Comparison of ENCODE assay signal across 12 cellular contexts in genomic region chr12:54281694-54282093, GRCh38. TPM values are rescaled to one million over a fixed set of nuclear protein-coding genes. Genes with fewer than 3 reads are reported as not detected.
A peak's percentile ranks its signal among the peaks of the same experiment; 100 is the strongest.
DNase-seq lines count a peak whose midpoint lies in the region; TF ChIP-seq lines count a peak whose summit lies in the region.
"Not testable (repeated sequence)": the region's sequence is repeated elsewhere in the genome, so short reads cannot be mapped to it uniquely, and the experiment has no call there.
"Had no signal": no experiment of that assay in that cellular context is flagged by ENCODE, and none has a peak within 500 bp of the region (broad histone marks: within the 10 kb centered on the region; RNA-seq: fewer than 3 reads in every experiment).

No MANE protein-coding gene starts in this region.

- H3K27ac ChIP-seq in AG04450 (ENCODE audit: low read depth, low read length): not testable (repeated sequence)
- peak overlapping the region in 4 of 5 donors; percentile 90 to 99 (median 92) for H3K27ac ChIP-seq in adrenal gland
- H3K27ac ChIP-seq in epithelial cell of prostate: peak overlapping the region; percentile 87
- peak overlapping the region; percentile 97 for H3K27ac ChIP-seq in iPS-18a (ENCODE audit: low read length)
- H3K27ac ChIP-seq in neural cell (ENCODE audit: low read length): peak overlapping the region; percentile 97
- H3K27ac ChIP-seq in stomach smooth muscle (ENCODE audit: low read length): peak overlapping the region; percentile 91

- DNase-seq in AG04450 (ENCODE audit: low read depth, low spot score); adrenal gland; epithelial cell of prostate (ENCODE audit: low read depth, low spot score): not testable (repeated sequence)
- peak; percentile 37 for DNase-seq in NCI-H2107 (lab: John Stamatoyannopoulos, UW)

- H4K20me1 ChIP-seq in neural cell (ENCODE audit: insufficient read depth): peaks cover 27% of the 10 kb centered on the region

- CTCF ChIA-PET in AG04450 (lab: Charles Lee): interaction anchor here (0.7 to 3.2 kb wide), 7 partner anchors 30 to 98 kb away, joined by 4 to 22 read pairs (median 5); partner anchors contain the start of gene COPZ1

- TF ChIP-seq EP300 in neural cell (conservative IDR thresholded peaks at IDR 0.05; ENCODE audit: poor library complexity, severe bottlenecking): not testable (repeated sequence)

- not testable (repeated sequence) for TF ChIP-seq RAD21 in neural cell (conservative IDR thresholded peaks at IDR 0.05)

- peak; percentile 49 for TF ChIP-seq POLR2A in GM19193 (IDR thresholded peaks at IDR 0.05; ENCODE audit: extremely low read depth, insufficient read depth, insufficient read length)
- not testable (repeated sequence) for TF ChIP-seq POLR2A in adrenal gland (IDR thresholded peaks at IDR 0.05)

- H3K27me3 ChIP-seq in AG04450 (ENCODE audit: control insufficient read depth, insufficient read depth, low read length); adrenal gland; iPS-18a (ENCODE audit: control insufficient read depth, insufficient read depth, low read length); neural cell (ENCODE audit: insufficient read depth, low read depth, low read length); stomach smooth muscle (ENCODE audit: control insufficient read depth in 1 of 2, insufficient read depth in 2 of 2, low read length in 2 of 2): not testable (repeated sequence)

- not testable (repeated sequence) for H3F3A ChIP-seq in neural cell (ENCODE audit: insufficient read depth, low read length, poor library complexity, severe bottlenecking)

- TF ChIP-seq CTCF in AG04450 (IDR thresholded peaks at IDR 0.05; ENCODE audit: low read depth, low read length); adrenal gland (IDR thresholded peaks at IDR 0.05); neural cell (IDR thresholded peaks at IDR 0.05; ENCODE audit: poor library complexity, severe bottlenecking): not testable (repeated sequence)

- H2AFZ ChIP-seq in neural cell (ENCODE audit: low read depth, low read length): not testable (repeated sequence)

- 5 to 17% (median 14%) methylated on average over 4 of the region's 4 CpGs for WGBS in adrenal gland, 4 donors

- H3K9me3 ChIP-seq in AG04450 (ENCODE audit: control insufficient read depth, insufficient read depth, low read length); adrenal gland (replicated peaks in 1 of 3); iPS-18a (ENCODE audit: control insufficient read depth, low read depth, low read length); neural cell (ENCODE audit: low read length); stomach smooth muscle (ENCODE audit: control insufficient read depth in 2 of 2, low read length in 2 of 2): not testable (repeated sequence)

- H3K4me3 ChIP-seq in AG04450 (ENCODE audit: low read depth, low read length): peak overlapping the region; percentile 93
- peak overlapping the region in 3 of 4 donors; percentile 69 to 93 (median 72) for H3K4me3 ChIP-seq in adrenal gland
- peak overlapping the region; percentile 89 for H3K4me3 ChIP-seq in iPS-18a (ENCODE audit: low read length)
- peak overlapping the region; percentile 74 for H3K4me3 ChIP-seq in neural cell (ENCODE audit: low read length)
- peak overlapping the region; percentile 86 to 100 for H3K4me3 ChIP-seq in stomach smooth muscle (ENCODE audit: low read length in 2 of 2)

- peaks cover 61% of the 10 kb centered on the region for H3K79me2 ChIP-seq in neural cell (replicated peaks; ENCODE audit: insufficient read depth, low read length)

- H3K9me2 ChIP-seq in neural cell (ENCODE audit: insufficient read depth, low read length): not testable (repeated sequence)

- POLR2A ChIA-PET in AG04450 (lab: Yijun Ruan, JAX): interaction anchor here (1.1 to 1.4 kb wide), 3 partner anchors 15 to 29 kb away, joined by 3 to 5 read pairs (median 4); partner anchors contain the start of gene NFE2

- H3K4me2 ChIP-seq in neural cell (ENCODE audit: low read length): peak overlapping the region; percentile 86

- H3K9ac ChIP-seq in iPS-18a (ENCODE audit: low read length) (peak overlapping the region; percentile 99), neural cell (ENCODE audit: low read length) (peak overlapping the region; percentile 90), stomach smooth muscle (ENCODE audit: low read length in 2 of 2) (peak overlapping the region; percentile 96 to 98)

- H3K4me1 ChIP-seq in adrenal gland (replicated peaks in 1 of 2): peaks cover 59 to 69% of the 10 kb centered on the region in 2 donors
- peaks cover 17% of the 10 kb centered on the region for H3K4me1 ChIP-seq in iPS-18a (ENCODE audit: control insufficient read depth, low read depth, low read length)
- H3K4me1 ChIP-seq in stomach smooth muscle (ENCODE audit: control insufficient read depth, insufficient read depth, low read length): peaks cover 40% of the 10 kb centered on the region

- peaks cover 0 to 47% of the 10 kb centered on the region in 2 donors for H3K36me3 ChIP-seq in adrenal gland (replicated peaks in 1 of 2)
- H3K36me3 ChIP-seq in iPS-18a (ENCODE audit: control insufficient read depth, low read depth, low read length): peaks cover 59% of the 10 kb centered on the region
- peaks cover 18% of the 10 kb centered on the region for H3K36me3 ChIP-seq in neural cell (ENCODE audit: insufficient read depth, low read length)
- H3K36me3 ChIP-seq in stomach smooth muscle (ENCODE audit: control insufficient read depth in 2 of 2, insufficient read depth in 2 of 2, low read length in 2 of 2): peaks cover 33 to 42% of the 10 kb centered on the region in 2 donors

- intact Hi-C loops in adrenal gland (cut with DNase I): not testable (repeated sequence)

TF ChIP-seq in neural cell, 6 proteins besides CTCF, POLR2A, EP300 and RAD21:
- TF ChIP-seq TAF1 (IDR thresholded peaks at IDR 0.05; ENCODE audit: low read depth): peak; percentile 41
TF ChIP-seq in neural cell: peak in this region for 1; not testable (repeated sequence) for 5.

RNA-seq across cellular contexts. Expression of gene HNRNPA1, which starts 1.2 kb away (rescaled TPM):
- 741 and 845 TPM in 2 replicates for polyA plus RNA-seq in AG04450 (2011; rRNA removed)
- polyA minus RNA-seq in AG04450 (2011; rRNA and poly(A)+ RNA removed): 1,089 and 1,312 TPM in 2 replicates
- 1,000 to 10,000 TPM in 1 of 8 donors, 100 to 1,000 TPM in 7; 257 to 1,053 (median 488) TPM for total RNA-seq in adrenal gland
- 1,000 to 10,000 TPM in 1 of 3 donors, 100 to 1,000 TPM in 2; 901 to 1,171 (median 983) TPM for polyA plus RNA-seq in adrenal gland
- polyA plus RNA-seq in neural cell: 526 and 613 TPM in 2 replicates
- 448 and 468 TPM in 2 replicates for polyA minus RNA-seq in neural cell

RNA-seq across cellular contexts. Expression of gene CBX5, which starts 1.8 kb away (rescaled TPM):
- 49.0 and 62.3 TPM in 2 replicates for polyA plus RNA-seq in AG04450 (2011; rRNA removed)
- 57.1 and 101 TPM in 2 replicates for polyA minus RNA-seq in AG04450 (2011; rRNA and poly(A)+ RNA removed)
- 10 to 100 TPM; 39.4 to 88.4 (median 62.0) TPM for total RNA-seq in adrenal gland
- 10 to 100 TPM in 2 of 3 donors, 1 to 10 TPM in 1; 8.2 to 44.3 (median 10.9) TPM for polyA plus RNA-seq in adrenal gland
- 57.1 and 64.0 TPM in 2 replicates for polyA plus RNA-seq in neural cell
- 270 and 337 TPM in 2 replicates for polyA minus RNA-seq in neural cell

RNA-seq across cellular contexts. Expression of gene NFE2, which starts 19.1 kb away (rescaled TPM):
- polyA plus RNA-seq in AG04450 (2011; rRNA removed) (0.25 and 0.37 TPM in 2 replicates), adrenal gland (under 1 TPM; 0.13 to 0.80 (median 0.34) TPM), neural cell (not detected in 2 replicates)
- polyA minus RNA-seq in AG04450 (2011; rRNA and poly(A)+ RNA removed): 0.30 and 0.41 TPM in 2 replicates
- under 1 TPM in 2 of 8 donors, not detected in 6; 0.47 to 0.72 TPM for total RNA-seq in adrenal gland
- not detected in 2 replicates for polyA minus RNA-seq in neural cell
- total RNA-seq: activated CD4-positive, alpha-beta T cell treated with anti-CD3 and anti-CD28 coated beads, Interleukin-2, amount 10 ng/mL, durations not matched to agents 24 days and 14 days; Daoy; dermis microvascular lymphatic vessel endothelial cell; T-helper 2 cell treated with Interferon-gamma antibody and Interleukin-4, amounts not matched to agents 100 ng/mL and 5 ng/mL, for 36 hours had no signal

RNA-seq across cellular contexts. Expression of gene COPZ1, which starts 43.2 kb away (rescaled TPM):
- polyA plus RNA-seq in AG04450 (2011; rRNA removed) (355 and 404 TPM in 2 replicates), adrenal gland (100 to 1,000 TPM in 1 of 3 donors, 10 to 100 TPM in 2; 54.7 to 252 (median 80.9) TPM), neural cell (159 and 192 TPM in 2 replicates)
- polyA minus RNA-seq in AG04450 (2011; rRNA and poly(A)+ RNA removed): 137 and 153 TPM in 2 replicates
- 100 to 1,000 TPM in 7 of 8 donors, 10 to 100 TPM in 1; 95.2 to 183 (median 152) TPM for total RNA-seq in adrenal gland
- 90.3 and 97.5 TPM in 2 replicates for polyA minus RNA-seq in neural cell
